Comparison of ENCODE assay signal across 29 cellular contexts in the genomic region with DNA sequence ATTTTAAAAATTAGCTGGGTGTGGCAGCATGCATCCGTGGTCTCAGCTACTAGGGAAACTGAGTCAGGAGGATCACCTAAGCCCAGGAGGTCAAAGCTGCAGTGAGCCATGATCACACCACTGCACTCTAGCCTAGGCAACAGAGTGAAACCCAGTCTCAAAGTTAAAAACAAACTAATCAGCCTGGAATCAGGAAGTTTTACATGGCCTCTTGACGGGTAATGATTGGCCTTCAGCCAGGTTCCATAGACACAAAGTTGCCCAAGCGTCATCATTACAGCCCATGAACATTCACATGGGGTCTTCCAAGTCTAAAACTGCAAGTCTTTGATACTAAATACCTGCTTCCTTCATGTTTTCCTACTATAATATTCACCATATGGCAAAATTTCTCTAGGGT. TPM values are rescaled to one million over a fixed set of nuclear protein-coding genes. Genes with fewer than 3 reads are reported as not detected.
"Had no signal": no experiment of that assay in that cellular context is flagged by ENCODE, and none has a peak within 500 bp of the region (broad histone marks: within the 10 kb centered on the region; RNA-seq: fewer than 3 reads in every experiment).

No MANE protein-coding gene starts in this region.

- H3K4me2 ChIP-seq: neural progenitor cell had no signal

- H3K79me2 ChIP-seq: parathyroid adenoma had no signal

- H3K27ac ChIP-seq: neural progenitor cell, ovary, parathyroid adenoma, psoas muscle, right lobe of liver, sigmoid colon, suprapubic skin, testis, tibial artery, transverse colon, upper lobe of right lung, uterus had no signal

- H3K36me3 Mint-ChIP-seq: natural killer cell, neural progenitor cell, type B pancreatic cell had no signal

- H3K4me3 Mint-ChIP-seq: natural killer cell; nephron; neural progenitor cell; stimulated activated memory B cell treated with anti-CD40 and anti-IgM and Interleukin-4, amounts not matched to agents 10 μg/mL and 1 μg/mL and 100 μg/mL, for 72 hours; stimulated activated naive CD8-positive, alpha-beta T cell treated with anti-CD3 and anti-CD28 coated beads, Interleukin-15, amount 100 ng/mL, for 72 hours; type B pancreatic cell had no signal

- H3K9me3 Mint-ChIP-seq: natural killer cell; neural progenitor cell; stimulated activated memory B cell treated with anti-CD40 and anti-IgM and Interleukin-4, amounts not matched to agents 10 μg/mL and 1 μg/mL and 100 μg/mL, for 72 hours; stimulated activated naive CD8-positive, alpha-beta T cell treated with anti-CD3 and anti-CD28 coated beads, Interleukin-15, amount 100 ng/mL, for 72 hours; type B pancreatic cell had no signal

- H3K9ac ChIP-seq: neural progenitor cell, parathyroid adenoma had no signal

- H3K27ac Mint-ChIP-seq: natural killer cell; nephron; neural progenitor cell; progenitor cell of endocrine pancreas; stimulated activated memory B cell treated with anti-CD40 and anti-IgM and Interleukin-4, amounts not matched to agents 10 μg/mL and 1 μg/mL and 100 μg/mL, for 72 hours; stimulated activated naive CD8-positive, alpha-beta T cell treated with anti-CD3 and anti-CD28 coated beads, Interleukin-15, amount 100 ng/mL, for 72 hours; type B pancreatic cell had no signal

- H3K27me3 Mint-ChIP-seq: progenitor cell of endocrine pancreas; stimulated activated memory B cell treated with anti-CD40 and anti-IgM and Interleukin-4, amounts not matched to agents 10 μg/mL and 1 μg/mL and 100 μg/mL, for 72 hours; stimulated activated naive CD8-positive, alpha-beta T cell treated with anti-CD3 and anti-CD28 coated beads, Interleukin-15, amount 100 ng/mL, for 72 hours; type B pancreatic cell had no signal

- H3K9me3 ChIP-seq: ovary, psoas muscle, right lobe of liver, sigmoid colon, suprapubic skin, testis, tibial artery, transverse colon, upper lobe of right lung, uterus had no signal

- DNase-seq: natural killer cell; occipital lobe; ovary; posterior cingulate gyrus; psoas muscle; right cardiac atrium; right lobe of liver; sigmoid colon; small intestine; stimulated activated CD4-positive, alpha-beta T cell treated with anti-CD3 and anti-CD28 coated beads, Interleukin-1b, Interleukin-23, amount 100 ng/mL, for 48 hours; stimulated activated CD4-positive, alpha-beta T cell treated with anti-CD3 and anti-CD28 coated beads, Interleukin-4, amount 100 ng/mL, for 1 hour; stimulated activated CD4-positive, alpha-beta T cell treated with anti-CD3 and anti-CD28 coated beads, Interleukin-4, amount 100 ng/mL, for 4 hours; stimulated activated CD8-positive, alpha-beta memory T cell treated with anti-CD3 and anti-CD28 coated beads, Interleukin-4, amount 100 ng/mL, for 48 hours; stimulated activated naive CD4-positive, alpha-beta T cell; stimulated activated naive CD8-positive, alpha-beta T cell treated with anti-CD3 and anti-CD28 coated beads, Interleukin-15, amount 100 ng/mL, for 72 hours; stimulated activated naive CD8-positive, alpha-beta T cell treated with anti-CD3 and anti-CD28 coated beads, Interleukin-15, Interleukin-2, amounts not matched to agents 100 U/mL and 50 U/mL, for 24 hours; substantia nigra; testis; tibial artery; transverse colon; upper lobe of right lung; uterus had no signal

- H3K27me3 ChIP-seq: neural progenitor cell, ovary, sigmoid colon, suprapubic skin, testis, tibial artery, transverse colon, upper lobe of right lung, uterus had no signal

- H3K4me1 ChIP-seq: neural progenitor cell, parathyroid adenoma, psoas muscle, sigmoid colon, suprapubic skin, testis, tibial artery, transverse colon, upper lobe of right lung, uterus had no signal

- H3K4me1 Mint-ChIP-seq: natural killer cell; nephron; neural progenitor cell; stimulated activated memory B cell treated with anti-CD40 and anti-IgM and Interleukin-4, amounts not matched to agents 10 μg/mL and 1 μg/mL and 100 μg/mL, for 72 hours; stimulated activated naive CD8-positive, alpha-beta T cell treated with anti-CD3 and anti-CD28 coated beads, Interleukin-15, amount 100 ng/mL, for 72 hours had no signal

- H2AFZ ChIP-seq: neural progenitor cell, parathyroid adenoma had no signal

RNA-seq across cellular contexts. Expression of a gene that starts 10.0 kb away (rescaled TPM):
- total RNA-seq: natural killer cell had no signal
